Comparison of ENCODE assay signal across 1 cellular context in genomic region chr3:186828340-186828739, GRCh38.
TF ChIP-seq lines count a peak whose summit lies in the region.

No MANE protein-coding gene starts in this region.

TF ChIP-seq in HCT116, 20 proteins besides CTCF, POLR2A, EP300 and RAD21:
- TF ChIP-seq ELF1 (IDR thresholded peaks at IDR 0.05; ENCODE audit: borderline replicate concordance, low read depth), result no peak
- TF ChIP-seq EZH2phosphoT487 (IDR thresholded peaks at IDR 0.05; ENCODE audit: borderline replicate concordance), result no peak
- no peak for TF ChIP-seq POLR2AphosphoS5 (IDR thresholded peaks at IDR 0.05; ENCODE audit: low read depth, low read length)
- TF ChIP-seq ZNF274 (IDR thresholded peaks at IDR 0.05; ENCODE audit: low read depth, low read length), result no peak
TF ChIP-seq in HCT116: peak in this region for 0.
